Comparison of ENCODE assay signal across 1 cellular context in the genomic region with DNA sequence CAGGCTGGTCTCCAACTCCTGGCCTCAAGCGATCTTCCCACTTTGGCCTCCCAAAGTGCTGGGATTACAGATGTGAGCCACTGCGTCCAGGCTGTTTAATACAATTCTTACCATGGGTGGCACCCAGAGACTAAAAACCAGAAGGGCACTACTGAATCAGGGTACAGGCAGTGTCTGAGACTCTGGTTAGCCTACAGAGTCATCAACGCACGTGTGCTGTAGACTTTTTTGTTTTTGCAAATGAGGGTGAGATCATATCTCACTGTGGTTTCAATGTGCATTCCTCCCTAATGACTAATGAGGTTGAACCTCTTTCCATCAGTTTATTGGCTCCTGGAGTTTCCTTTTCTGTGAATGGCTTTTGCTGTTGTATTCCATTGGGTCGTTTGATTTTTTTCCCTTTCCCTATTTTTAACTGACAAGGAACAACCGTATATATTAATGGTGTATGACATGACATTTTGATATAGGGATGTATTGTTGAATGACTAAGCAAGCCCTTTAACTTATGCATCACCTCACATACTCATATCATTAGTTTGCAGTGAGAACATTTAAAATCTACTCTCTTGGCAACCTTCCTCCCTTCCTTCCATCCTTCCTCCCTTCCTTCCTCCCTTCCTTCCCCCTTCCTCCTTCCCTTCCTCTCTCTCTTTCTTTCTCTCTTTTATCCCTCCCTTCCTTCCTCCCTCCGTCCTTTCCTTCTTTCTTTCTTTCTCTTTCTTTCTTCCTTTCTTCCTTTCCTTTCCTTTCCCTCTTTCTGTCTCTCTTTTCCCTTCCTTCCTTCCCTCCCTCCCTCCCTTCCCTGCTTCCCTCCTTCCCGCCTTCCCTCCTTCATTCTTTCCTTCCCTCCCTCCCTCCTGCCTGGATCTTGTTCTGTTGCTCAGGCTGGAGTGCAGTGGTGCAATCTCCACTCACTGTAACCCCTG.
TF ChIP-seq lines count a peak whose summit lies in the region.

No MANE protein-coding gene starts in this region.

TF ChIP-seq in SK-N-SH, 30 proteins besides CTCF, POLR2A, EP300 and RAD21 (continued from another document):
- peak; percentile 86; the same call in 1 of the 2 replicates for TF ChIP-seq ZBTB33 (IDR thresholded peaks at IDR 0.05; ENCODE audit: borderline replicate concordance, low read depth)
- no peak; the same call in 1 of the 2 replicates for TF ChIP-seq RCOR1 (IDR thresholded peaks at IDR 0.05; ENCODE audit: low read length)
- TF ChIP-seq NRF1 (IDR thresholded peaks at IDR 0.05; ENCODE audit: low read depth, low read length), result no peak
- TF ChIP-seq NFIC (IDR thresholded peaks at IDR 0.05; ENCODE audit: borderline replicate concordance), result peak; percentile 79; the same call in 1 of the 2 replicates
- TF ChIP-seq CHD2 (IDR thresholded peaks at IDR 0.05; ENCODE audit: low read length, partially characterized antibody), result no peak
- peak; percentile 95 for TF ChIP-seq RXRA (IDR thresholded peaks at IDR 0.05; ENCODE audit: borderline replicate concordance, low read depth)
- TF ChIP-seq FOXJ3 (CRISPR knock-in tag; IDR thresholded peaks at IDR 0.05), result no peak
- TF ChIP-seq YY1 (IDR thresholded peaks at IDR 0.05; ENCODE audit: low read depth), result no peak
- TF ChIP-seq, protein P1, sequence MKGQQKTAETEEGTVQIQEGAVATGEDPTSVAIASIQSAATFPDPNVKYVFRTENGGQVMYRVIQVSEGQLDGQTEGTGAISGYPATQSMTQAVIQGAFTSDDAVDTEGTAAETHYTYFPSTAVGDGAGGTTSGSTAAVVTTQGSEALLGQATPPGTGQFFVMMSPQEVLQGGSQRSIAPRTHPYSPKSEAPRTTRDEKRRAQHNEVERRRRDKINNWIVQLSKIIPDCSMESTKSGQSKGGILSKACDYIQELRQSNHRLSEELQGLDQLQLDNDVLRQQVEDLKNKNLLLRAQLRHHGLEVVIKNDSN (IDR thresholded peaks at IDR 0.05; ENCODE audit: borderline replicate concordance, low read depth), result peak; percentile 39; the same call in 1 of the 2 replicates
- TF ChIP-seq ELF1 (IDR thresholded peaks at IDR 0.05), result no peak
- TF ChIP-seq FOXM1 (IDR thresholded peaks at IDR 0.05; ENCODE audit: low read depth), result peak; percentile 92
- TF ChIP-seq IRF3 (IDR thresholded peaks at IDR 0.05; ENCODE audit: low read depth, low read length), result no peak
- TF ChIP-seq, protein P2, sequence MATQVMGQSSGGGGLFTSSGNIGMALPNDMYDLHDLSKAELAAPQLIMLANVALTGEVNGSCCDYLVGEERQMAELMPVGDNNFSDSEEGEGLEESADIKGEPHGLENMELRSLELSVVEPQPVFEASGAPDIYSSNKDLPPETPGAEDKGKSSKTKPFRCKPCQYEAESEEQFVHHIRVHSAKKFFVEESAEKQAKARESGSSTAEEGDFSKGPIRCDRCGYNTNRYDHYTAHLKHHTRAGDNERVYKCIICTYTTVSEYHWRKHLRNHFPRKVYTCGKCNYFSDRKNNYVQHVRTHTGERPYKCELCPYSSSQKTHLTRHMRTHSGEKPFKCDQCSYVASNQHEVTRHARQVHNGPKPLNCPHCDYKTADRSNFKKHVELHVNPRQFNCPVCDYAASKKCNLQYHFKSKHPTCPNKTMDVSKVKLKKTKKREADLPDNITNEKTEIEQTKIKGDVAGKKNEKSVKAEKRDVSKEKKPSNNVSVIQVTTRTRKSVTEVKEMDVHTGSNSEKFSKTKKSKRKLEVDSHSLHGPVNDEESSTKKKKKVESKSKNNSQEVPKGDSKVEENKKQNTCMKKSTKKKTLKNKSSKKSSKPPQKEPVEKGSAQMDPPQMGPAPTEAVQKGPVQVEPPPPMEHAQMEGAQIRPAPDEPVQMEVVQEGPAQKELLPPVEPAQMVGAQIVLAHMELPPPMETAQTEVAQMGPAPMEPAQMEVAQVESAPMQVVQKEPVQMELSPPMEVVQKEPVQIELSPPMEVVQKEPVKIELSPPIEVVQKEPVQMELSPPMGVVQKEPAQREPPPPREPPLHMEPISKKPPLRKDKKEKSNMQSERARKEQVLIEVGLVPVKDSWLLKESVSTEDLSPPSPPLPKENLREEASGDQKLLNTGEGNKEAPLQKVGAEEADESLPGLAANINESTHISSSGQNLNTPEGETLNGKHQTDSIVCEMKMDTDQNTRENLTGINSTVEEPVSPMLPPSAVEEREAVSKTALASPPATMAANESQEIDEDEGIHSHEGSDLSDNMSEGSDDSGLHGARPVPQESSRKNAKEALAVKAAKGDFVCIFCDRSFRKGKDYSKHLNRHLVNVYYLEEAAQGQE (IDR thresholded peaks at IDR 0.05; ENCODE audit: low read depth, low read length), result 0 out of 2 replicates have a peak, but pooled peaks have one; percentile 25
- peak; percentile 97 for TF ChIP-seq TEAD4 (IDR thresholded peaks at IDR 0.05; ENCODE audit: borderline replicate concordance, insufficient read depth)
- TF ChIP-seq MEF2A (IDR thresholded peaks at IDR 0.05; ENCODE audit: borderline replicate concordance, low read depth), result peak; percentile 85
- TF ChIP-seq, protein P3, sequence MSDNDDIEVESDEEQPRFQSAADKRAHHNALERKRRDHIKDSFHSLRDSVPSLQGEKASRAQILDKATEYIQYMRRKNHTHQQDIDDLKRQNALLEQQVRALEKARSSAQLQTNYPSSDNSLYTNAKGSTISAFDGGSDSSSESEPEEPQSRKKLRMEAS (IDR thresholded peaks at IDR 0.05; ENCODE audit: low read depth), result peak; percentile 99
- TF ChIP-seq EZH2phosphoT487 (IDR thresholded peaks at IDR 0.05; ENCODE audit: borderline replicate concordance, low read depth), result no peak
- TF ChIP-seq FOSL2 (IDR thresholded peaks at IDR 0.05; ENCODE audit: borderline replicate concordance, low read depth), result peak; percentile 94
- peak; percentile 94 for TF ChIP-seq TCF12 (IDR thresholded peaks at IDR 0.05)
- TF ChIP-seq SMC3 (IDR thresholded peaks at IDR 0.05; ENCODE audit: low read depth, low read length), result no peak; the same call in 1 of the 2 replicates
- TF ChIP-seq POLR2AphosphoS5 (IDR thresholded peaks at IDR 0.05; ENCODE audit: low read depth, low read length), result peak; percentile 76; the same call in 1 of the 2 replicates
- no peak for TF ChIP-seq RFX5 (IDR thresholded peaks at IDR 0.05; ENCODE audit: low read length)
- TF ChIP-seq MXI1 (IDR thresholded peaks at IDR 0.05; ENCODE audit: low read depth, low read length), result no peak
- no peak for TF ChIP-seq GATA2 (CRISPR knock-in tag; IDR thresholded peaks at IDR 0.05)
- TF ChIP-seq USF2 (IDR thresholded peaks at IDR 0.05; ENCODE audit: borderline replicate concordance, low read depth, low read length), result no peak
